Comparison of ENCODE assay signal across 18 cellular contexts in the genomic region with DNA sequence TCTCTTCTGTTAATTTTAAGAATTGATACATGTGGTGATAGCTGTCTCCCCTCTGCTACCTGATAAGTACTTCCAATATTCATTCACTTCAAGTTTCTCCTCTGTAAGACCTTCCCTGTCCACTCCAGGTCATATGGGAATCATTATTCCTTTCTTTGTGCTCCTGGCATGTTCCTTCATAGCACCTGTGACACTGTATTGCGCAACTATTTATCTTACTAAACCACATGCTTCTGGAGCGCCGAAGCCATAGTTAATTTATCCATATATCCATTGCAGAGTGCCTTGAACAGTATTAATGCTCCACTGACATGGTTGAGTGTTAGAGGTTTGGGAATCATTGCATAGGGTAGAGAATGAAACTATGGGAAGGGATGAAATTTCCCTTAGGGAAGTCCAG.
"Had no signal": no experiment of that assay in that cellular context is flagged by ENCODE, and none has a peak within 500 bp of the region (broad histone marks: within the 10 kb centered on the region; RNA-seq: fewer than 3 reads in every experiment).

No MANE protein-coding gene starts in this region.

- H3K27ac Mint-ChIP-seq: nephron, progenitor cell of endocrine pancreas had no signal

- DNase-seq: effector CD4-positive, alpha-beta T cell; heart left ventricle; hippocampal formation; left colon; left ventricle myocardium superior; mesenchymal stem cell; naive B cell; occipital lobe; pancreas; right cardiac atrium; stimulated activated CD4-positive, alpha-beta T cell treated with anti-CD3 and anti-CD28 coated beads, Interleukin-2, amount 100 ng/mL, for 48 hours; stimulated activated naive CD4-positive, alpha-beta T cell treated with Interleukin-2 at 50 U/mL for 16 hours; trophoblast cell had no signal

- H3K4me3 ChIP-seq: heart left ventricle, lung, pancreas, smooth muscle cell had no signal

- H3K4me1 ChIP-seq: pancreas had no signal

- H3K36me3 ChIP-seq: heart left ventricle, pancreas had no signal

- H3K27me3 ChIP-seq: heart left ventricle, pancreas had no signal

- H3K4me1 Mint-ChIP-seq: naive B cell had no signal

- H3K4me2 ChIP-seq: smooth muscle cell had no signal

- H3K36me3 Mint-ChIP-seq: naive B cell had no signal

- H3K27ac ChIP-seq: heart left ventricle, pancreas had no signal

- H3K9me3 Mint-ChIP-seq: naive B cell, nephron had no signal

- H3K4me3 Mint-ChIP-seq: naive B cell, nephron had no signal

- H3K9me3 ChIP-seq: heart left ventricle, pancreas had no signal

- ATAC-seq: esophagus mucosa, heart left ventricle, left colon, left ventricle myocardium superior, pancreas, right cardiac atrium had no signal
